ENCODE assay signal across 15 cellular contexts in the genomic region with DNA sequence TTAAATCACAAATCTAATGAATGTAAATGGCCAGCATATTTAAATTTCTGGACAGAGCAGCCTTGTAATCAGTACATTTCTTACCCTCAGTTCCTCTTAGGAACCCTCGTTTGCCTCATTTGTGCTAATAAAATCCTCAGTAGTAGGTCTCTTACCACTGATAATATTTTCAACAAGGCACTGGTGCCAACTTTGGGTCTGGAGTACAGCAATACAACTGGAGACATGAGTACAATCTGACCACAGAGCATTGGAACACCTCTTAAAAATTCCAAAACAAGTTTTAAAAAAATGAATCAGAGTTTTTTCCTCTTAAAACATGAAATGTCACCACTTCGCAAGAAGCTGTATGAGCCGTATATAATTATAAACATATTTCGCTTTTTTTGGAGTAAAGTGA.
"Had no signal": no experiment of that assay in that cellular context is flagged by ENCODE, and none has a peak within 500 bp of the region (broad histone marks: within the 10 kb centered on the region; RNA-seq: fewer than 3 reads in every experiment).

No MANE protein-coding gene starts in this region.

- H3K36me3 ChIP-seq: neutrophil, sigmoid colon had no signal

- ATAC-seq: esophagus mucosa; naive thymus-derived CD4-positive, alpha-beta T cell had no signal

- H3K27ac ChIP-seq: hepatocyte, neutrophil, sigmoid colon had no signal

- DNase-seq: effector memory CD4-positive, alpha-beta T cell; foreskin melanocyte; head of caudate nucleus; mammary epithelial cell; naive thymus-derived CD4-positive, alpha-beta T cell; nephron progenitor cell; posterior cingulate gyrus; sigmoid colon; small intestine; stimulated activated CD4-positive, alpha-beta T cell treated with anti-CD3 and anti-CD28 coated beads, Interleukin-12 subunit alpha, Interleukin-12 subunit beta, amount 100 ng/mL, for 4 hours; stimulated activated naive CD4-positive, alpha-beta T cell; trophoblast cell had no signal

- H3K4me3 ChIP-seq: hepatocyte, sigmoid colon had no signal

- H3K9me3 ChIP-seq: neutrophil, sigmoid colon had no signal
